16 cellular contexts compared by ENCODE assay signal in the genomic region with DNA sequence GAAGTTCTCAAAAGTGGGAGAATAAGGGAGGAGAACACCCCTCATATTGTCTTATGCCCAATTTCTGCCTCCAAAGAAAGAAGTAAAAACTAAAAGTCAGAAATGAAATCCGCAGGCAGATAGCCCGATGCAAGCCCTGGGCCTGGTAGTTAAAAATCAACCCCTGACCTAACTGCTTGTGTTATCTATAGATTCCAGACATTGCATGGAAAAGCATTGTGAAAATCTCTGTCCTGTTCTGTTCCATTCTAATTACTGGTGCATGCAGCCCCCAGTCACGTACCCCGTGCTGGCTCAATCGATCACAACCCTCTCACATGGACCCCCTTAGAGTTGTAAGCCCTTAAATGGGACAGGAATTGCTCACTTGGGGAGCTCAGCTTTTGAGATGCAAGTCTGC. TPM values are rescaled to one million over a fixed set of nuclear protein-coding genes. Genes with fewer than 3 reads are reported as not detected.
"Had no signal": no experiment of that assay in that cellular context is flagged by ENCODE, and none has a peak within 500 bp of the region (broad histone marks: within the 10 kb centered on the region; RNA-seq: fewer than 3 reads in every experiment).

No MANE protein-coding gene starts in this region.

RNA-seq across cellular contexts. Expression of gene OR2AT4, which starts 50.0 kb away (rescaled TPM):
- total RNA-seq: naive thymus-derived CD8-positive, alpha-beta T cell; natural killer cell treated with Interleukin-12 subunit alpha and Interleukin-12 subunit beta and Interleukin-15 and Interleukin-18, amount 100 ng/mL, for 72 hours; neural crest cell; occipital lobe; osteoblast; pancreas; posterior vena cava; pulmonary artery endothelial cell; right atrium auricular region; smooth muscle cell; spleen; suprapubic skin; transverse colon; upper lobe of left lung; ureter; vagina had no signal
- polyA plus RNA-seq: naive thymus-derived CD8-positive, alpha-beta T cell; smooth muscle cell; spleen had no signal
